Comparison of ENCODE assay signal across 7 cellular contexts in the genomic region with DNA sequence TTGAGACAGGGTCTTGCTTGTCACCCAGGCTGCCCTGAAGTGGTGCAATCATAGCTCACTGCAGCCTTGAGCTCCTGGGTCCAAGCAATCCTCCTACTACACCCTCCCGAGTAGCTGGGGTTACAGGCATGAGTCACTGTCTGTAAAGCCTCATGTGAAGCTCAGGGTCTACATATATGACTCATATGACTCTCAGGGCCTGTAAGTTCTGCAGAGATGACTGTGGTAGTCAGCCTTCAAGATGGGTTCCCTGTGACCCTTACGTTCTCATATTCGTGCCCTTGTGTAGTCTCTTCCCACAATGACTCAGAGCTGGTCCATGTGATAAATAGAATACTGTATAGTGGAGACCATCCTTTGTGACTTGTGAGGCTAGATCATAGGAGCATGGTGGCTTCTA. TPM values are rescaled to one million over a fixed set of nuclear protein-coding genes. Genes with fewer than 3 reads are reported as not detected.
DNase-seq lines count a peak whose midpoint lies in the region; ATAC-seq, FAIRE-seq and TF ChIP-seq lines count a peak whose summit lies in the region.
"Not testable (repeated sequence)": the region's sequence is repeated elsewhere in the genome, so short reads cannot be mapped to it uniquely, and the experiment has no call there.

No MANE protein-coding gene starts in this region.

- TF ChIP-seq CTCF in GM12878 (IDR thresholded peaks at IDR 0.05 in 2 of 3, conservative IDR thresholded peaks at IDR 0.05 in 1 of 3; ENCODE audit: control insufficient read depth in 2 of 3, extremely low read depth in 1 of 3, insufficient read depth in 1 of 3, low read depth in 3 of 3, low read length in 3 of 3); nephron progenitor cell (IDR thresholded peaks at IDR 0.05): not testable (repeated sequence)

- H3K9me3 ChIP-seq in MG63; GM12878 (replicated peaks; ENCODE audit: control insufficient read depth, insufficient read depth, low read length): not testable (repeated sequence)

- H3K27ac Mint-ChIP-seq in nephron progenitor cell, result peak overlapping the region; percentile 36

- 8% methylated on average over 2 of the region's 3 CpGs for WGBS in GM12878 (ENCODE audit: insufficient coverage, insufficient replicate concordance, low lambda C conversion rate, missing lambda C conversion rate)

- H3K4me3 ChIP-seq in MG63, result not testable (repeated sequence)
- H3K4me3 ChIP-seq in GM12878, result peak overlapping the region; percentile 72

- POLR2A ChIA-PET in GM12878 (lab: Charles Lee), result not testable (repeated sequence)

- BruUV-seq in GM12878 (replicated peaks; lab: Mats Ljungman, UMichigan), result not testable (repeated sequence)

- FAIRE-seq in GM12878 (lab: Jason Lieb, UNC), result peak; percentile 98

- peaks cover 19% of the 10 kb centered on the region for H3K4me1 ChIP-seq in GM12878 (ENCODE audit: control insufficient read depth, insufficient read depth, low read length)

- not testable (repeated sequence) for H4K20me1 ChIP-seq in GM12878 (ENCODE audit: control insufficient read depth, insufficient read depth)

- TF ChIP-seq RAD21 in GM12878 (IDR thresholded peaks at IDR 0.05; ENCODE audit: insufficient read depth, low read depth, low read length), result not testable (repeated sequence)

- H3K4me1 Mint-ChIP-seq in nephron progenitor cell, result not testable (repeated sequence)

- not testable (repeated sequence) for H2AFZ ChIP-seq in GM12878 (ENCODE audit: control insufficient read depth, low read depth, low read length)

- ATAC-seq in GM18858 (IDR thresholded peaks at IDR 0.05; ENCODE audit: unreplicated experiment) (peak; percentile 67), GM21717 (IDR thresholded peaks at IDR 0.05; ENCODE audit: unreplicated experiment) (peak; percentile 54), HG03060 (IDR thresholded peaks at IDR 0.05; ENCODE audit: low read depth, unreplicated experiment) (peak; percentile 76), GM12878 (peak; percentile 80)

- peak; percentile 36; the same call in 1 of the 2 replicates for TF ChIP-seq POLR2A in GM12878 (IDR thresholded peaks at IDR 0.05; ENCODE audit: low read depth, low read length)

- CTCF ChIA-PET in GM12878 (lab: Yijun Ruan, JAX), result interaction anchor here (3.8 kb wide), 1 partner anchor 101 kb away, joined by 19 read pairs; no protein-coding TSS in a partner anchor

- SMC1A ChIA-PET in GM12878 (lab: Charles Lee; ENCODE audit: uncharacterized antibody, unreplicated experiment), result interaction anchor here (1.3 to 1.9 kb wide), 2 partner anchors 11 to 100 kb away, joined by 5 to 18 read pairs; no protein-coding TSS in a partner anchor

- peaks cover 47% of the 10 kb centered on the region for H3K79me2 ChIP-seq in GM12878 (ENCODE audit: control insufficient read depth, insufficient read depth, low read length)

- in situ Hi-C loops in GM12878 (cut with MboI), result loop anchor here (25.0 kb wide), 1 partner anchor 2002 kb away; no protein-coding TSS in a partner anchor

- RAD21 ChIA-PET in GM12878 (lab: Charles Lee; ENCODE audit: unreplicated experiment), result interaction anchor here (3.8 kb wide), 1 partner anchor 11 kb away, joined by 23 read pairs; no protein-coding TSS in a partner anchor

- peak overlapping the region; percentile 96; the same call in 1 of the 2 replicates for H3K9ac ChIP-seq in GM12878 (ENCODE audit: control insufficient read depth, insufficient read depth, low read length)

- H3K4me2 ChIP-seq in GM12878 (ENCODE audit: control insufficient read depth, insufficient read depth), result peak overlapping the region; percentile 42; the same call in 1 of the 2 replicates

- H3K36me3 Mint-ChIP-seq in nephron progenitor cell (ENCODE audit: low read depth), result not testable (repeated sequence)

- peaks cover 10% of the 10 kb centered on the region for H3K9me3 Mint-ChIP-seq in nephron progenitor cell

- H3K27ac ChIP-seq in GM12878 (ENCODE audit: control insufficient read depth, insufficient read depth), result peak overlapping the region; percentile 95

- H3K36me3 ChIP-seq in MG63; GM12878 (ENCODE audit: control insufficient read depth in 2 of 2, insufficient read depth in 2 of 2, low read length in 1 of 2): not testable (repeated sequence)

- H3K4me3 Mint-ChIP-seq in nephron progenitor cell, result not testable (repeated sequence)

- not testable (repeated sequence) for H3K27me3 Mint-ChIP-seq in nephron progenitor cell (ENCODE audit: low read depth, poor library complexity)

- DNase-seq in MG63, result peak; percentile 35
- DNase-seq in activated CD4-positive, CD25-positive, alpha-beta regulatory T cell treated with anti-CD3 and anti-CD28 coated beads, Interleukin-2, amount 50 U/mL, for 16 hours (ENCODE audit: low read depth, low spot score), result peak; percentile 16
- peak; percentile 85 for DNase-seq in GM12878 (ENCODE audit: low read depth, low spot score)
- not testable (repeated sequence) for DNase-seq in nephron progenitor cell

- TF ChIP-seq EP300 in GM12878 (IDR thresholded peaks at IDR 0.05; ENCODE audit: borderline replicate concordance in 1 of 2, control insufficient read depth in 1 of 2, low read depth in 2 of 2, low read length in 2 of 2), result not testable (repeated sequence)

- not testable (repeated sequence) for H3K27me3 ChIP-seq in MG63; GM12878 (replicated peaks in 1 of 2; ENCODE audit: control insufficient read depth in 2 of 2, insufficient read depth in 2 of 2, low read length in 1 of 2)

- intact Hi-C loops in GM12878 (cut with micrococcal nuclease; ENCODE audit: unreplicated experiment), result not testable (repeated sequence)

TF ChIP-seq in GM12878, 131 proteins besides CTCF, POLR2A, EP300 and RAD21 (continues in another document):
- TF ChIP-seq NR2F1 (conservative IDR thresholded peaks at IDR 0.05) (peak; percentile 82), YY1 (IDR thresholded peaks at IDR 0.05; ENCODE audit: low read depth, low read length) (peak; percentile 61)

RNA-seq across cellular contexts. Expression of gene CLEC17A, which starts 2.3 kb away (rescaled TPM):
- not detected in 2 replicates for total RNA-seq in MG63 (2014; rRNA removed; shearing (Covaris generic); ENCODE audit: low replicate concordance)
- total RNA-seq in GM12878 (2013; cell fraction: nucleolus; rRNA removed), result 178 and 204 TPM in 2 replicates
- total RNA-seq in GM12878 (2014; rRNA removed) (124 and 147 TPM in 2 replicates), GM12878 (2014; rRNA removed; fragmentation: Illumina TruSeq; extraction: Trizol) (109 and 116 TPM in 2 replicates), GM12878 (2021) (99.0 and 105 TPM in 2 replicates)
- 43.1 TPM for polyA plus RNA-seq in GM12878 (2011; ENCODE audit: low read depth)
- polyA plus RNA-seq in GM12878 (2011; rRNA removed) (92.7 and 131 TPM in 2 replicates), GM12878 (2014; fragmentation: Illumina TruSeq; extraction: Trizol) (95.7 and 106 TPM in 2 replicates), GM12878 (2014; fragmentation: Nextera tagmentation; extraction: Ambion mirVana) (10 to 100 TPM; 12.9 to 14.9 TPM), GM12878 (2014; rRNA removed) (101 and 102 TPM in 2 replicates), GM12878 (2016; fragmentation: Nextera tagmentation; extraction: Ambion mirVana) (10 to 100 TPM; 46.4 to 54.3 TPM)
- 118 and 151 TPM in 2 replicates for polyA plus RNA-seq in GM12878 (2011; cell fraction: cytosol; rRNA removed)
- 93.3 and 106 TPM in 2 replicates for polyA plus RNA-seq in GM12878 (2011; cell fraction: nucleus; rRNA removed)
- polyA plus RNA-seq in GM12878 (2012), result 48.7 and 56.3 TPM in 2 replicates
- polyA minus RNA-seq in GM12878 (2011; rRNA and poly(A)+ RNA removed), result 215 and 263 TPM in 2 replicates
- polyA minus RNA-seq in GM12878 (2011; cell fraction: cytosol; rRNA and poly(A)+ RNA removed), result 40.0 and 52.2 TPM in 2 replicates
- 30.3 and 34.0 TPM in 2 replicates for polyA minus RNA-seq in GM12878 (2011; cell fraction: nucleus; rRNA and poly(A)+ RNA removed)

RNA-seq across cellular contexts. Expression of gene NDUFB7, which starts 13.3 kb away (rescaled TPM):
- total RNA-seq in MG63 (2014; rRNA removed; shearing (Covaris generic); ENCODE audit: low replicate concordance), result 487 and 678 TPM in 2 replicates
- total RNA-seq in GM12878 (2013; cell fraction: nucleolus; rRNA removed), result 10.7 and 13.1 TPM in 2 replicates
- total RNA-seq in GM12878 (2014; rRNA removed) (366 and 434 TPM in 2 replicates), GM12878 (2014; rRNA removed; fragmentation: Illumina TruSeq; extraction: Trizol) (76.1 and 95.5 TPM in 2 replicates), GM12878 (2021) (220 and 223 TPM in 2 replicates)
- 28.6 TPM for polyA plus RNA-seq in GM12878 (2011; ENCODE audit: low read depth)
- polyA plus RNA-seq in GM12878 (2011; rRNA removed) (36.6 and 145 TPM in 2 replicates), GM12878 (2014; fragmentation: Illumina TruSeq; extraction: Trizol) (1.2 and 20.2 TPM in 2 replicates), GM12878 (2014; fragmentation: Nextera tagmentation; extraction: Ambion mirVana) (10 to 100 TPM; 14.6 to 72.4 TPM), GM12878 (2014; rRNA removed) (480 and 530 TPM in 2 replicates), GM12878 (2016; fragmentation: Nextera tagmentation; extraction: Ambion mirVana) (100 to 1,000 TPM; 415 to 425 TPM)
- 315 and 605 TPM in 2 replicates for polyA plus RNA-seq in GM12878 (2011; cell fraction: cytosol; rRNA removed)
- polyA plus RNA-seq in GM12878 (2011; cell fraction: nucleus; rRNA removed), result 183 and 221 TPM in 2 replicates
- polyA plus RNA-seq in GM12878 (2012), result 141 and 142 TPM in 2 replicates
- polyA minus RNA-seq in GM12878 (2011; rRNA and poly(A)+ RNA removed), result 30.6 and 79.5 TPM in 2 replicates
- polyA minus RNA-seq in GM12878 (2011; cell fraction: cytosol; rRNA and poly(A)+ RNA removed), result 49.7 and 52.9 TPM in 2 replicates
- polyA minus RNA-seq in GM12878 (2011; cell fraction: nucleus; rRNA and poly(A)+ RNA removed), result 19.3 and 21.0 TPM in 2 replicates

RNA-seq across cellular contexts. Expression of gene TECR, which starts 55.8 kb away (rescaled TPM):
- total RNA-seq in MG63 (2014; rRNA removed; shearing (Covaris generic); ENCODE audit: low replicate concordance), result 143 and 165 TPM in 2 replicates
- 31.1 and 32.1 TPM in 2 replicates for total RNA-seq in GM12878 (2013; cell fraction: nucleolus; rRNA removed)
- total RNA-seq in GM12878 (2014; rRNA removed) (54.0 and 70.3 TPM in 2 replicates), GM12878 (2014; rRNA removed; fragmentation: Illumina TruSeq; extraction: Trizol) (36.3 TPM in 2 replicates), GM12878 (2021) (86.1 and 92.0 TPM in 2 replicates)
- 27.9 TPM for polyA plus RNA-seq in GM12878 (2011; ENCODE audit: low read depth)
- polyA plus RNA-seq in GM12878 (2011; rRNA removed) (12.0 and 37.4 TPM in 2 replicates), GM12878 (2014; fragmentation: Illumina TruSeq; extraction: Trizol) (27.2 and 65.9 TPM in 2 replicates), GM12878 (2014; fragmentation: Nextera tagmentation; extraction: Ambion mirVana) (10 to 100 TPM in 1 of 2 experiments, 1 to 10 TPM in 1; 9.6 to 23.9 TPM), GM12878 (2014; rRNA removed) (62.5 and 83.3 TPM in 2 replicates), GM12878 (2016; fragmentation: Nextera tagmentation; extraction: Ambion mirVana) (100 to 1,000 TPM; 148 to 157 TPM)
- polyA plus RNA-seq in GM12878 (2011; cell fraction: cytosol; rRNA removed), result 56.8 and 68.9 TPM in 2 replicates
- polyA plus RNA-seq in GM12878 (2011; cell fraction: nucleus; rRNA removed), result 130 and 132 TPM in 2 replicates
- 62.6 and 65.3 TPM in 2 replicates for polyA plus RNA-seq in GM12878 (2012)
- 38.9 and 62.4 TPM in 2 replicates for polyA minus RNA-seq in GM12878 (2011; rRNA and poly(A)+ RNA removed)
- polyA minus RNA-seq in GM12878 (2011; cell fraction: cytosol; rRNA and poly(A)+ RNA removed), result 55.6 and 60.3 TPM in 2 replicates
- 27.8 and 41.1 TPM in 2 replicates for polyA minus RNA-seq in GM12878 (2011; cell fraction: nucleus; rRNA and poly(A)+ RNA removed)

Comparison
In these comparisons a context has a peak if more than half of its experiments do, and no peak if none do; other contexts are left out.
1. RNA of gene CLEC17A, which starts 2.3 kb away (total RNA-seq): 99.0 to 204 TPM in GM12878; not detected in MG63; every median in the first group is over 10 times any median in the second.
2. Peak in every context shown above with its lines, with median percentiles within 50 percentile points of each other: ATAC-seq.